ENCODE assay signal across 12 cellular contexts in genomic region chr12:108573310-108573709, GRCh38.
DNase-seq lines count a peak whose midpoint lies in the region; ATAC-seq lines count a peak whose summit lies in the region.
"Had no signal": no experiment of that assay in that cellular context is flagged by ENCODE, and none has a peak within 500 bp of the region (broad histone marks: within the 10 kb centered on the region; RNA-seq: fewer than 3 reads in every experiment).

No MANE protein-coding gene starts in this region.

- no peaks in the 10 kb centered on the region for H3K27me3 ChIP-seq in adipocyte (replicated peaks; ENCODE audit: control insufficient read depth, insufficient read depth, low read length)
- H3K27me3 ChIP-seq: stomach had no signal

- ATAC-seq in HG03045 (IDR thresholded peaks at IDR 0.05; ENCODE audit: unreplicated experiment) (peak; percentile 25), GM21447 (IDR thresholded peaks at IDR 0.05; ENCODE audit: unreplicated experiment) (no peak)
- ATAC-seq: Panc1 had no signal

- no peak overlapping the region for H3K4me3 ChIP-seq in adipocyte (ENCODE audit: low read length)
- H3K4me3 ChIP-seq: stomach had no signal

- peaks cover 15% of the 10 kb centered on the region for H3K36me3 ChIP-seq in adipocyte (ENCODE audit: control insufficient read depth, insufficient read depth, low read length, severe bottlenecking)

- peaks cover 27% of the 10 kb centered on the region for H3K4me1 ChIP-seq in adipocyte (ENCODE audit: control insufficient read depth, insufficient read depth, low read length)

- H3K9me3 ChIP-seq in adipocyte (ENCODE audit: control insufficient read depth, low read length), result no peaks in the 10 kb centered on the region
- H3K9me3 ChIP-seq: stomach had no signal

- peak overlapping the region; percentile 4 for H3K9ac ChIP-seq in adipocyte (ENCODE audit: low read length)

- peak; percentile 16 for DNase-seq in stimulated activated CD4-positive, alpha-beta T cell treated with anti-CD3 and anti-CD28 coated beads, Interleukin-4, amount 100 ng/mL, for 1 hour
- no peak for DNase-seq in stimulated activated CD4-positive, alpha-beta T cell treated with anti-CD3 and anti-CD28 coated beads, Interleukin-12 subunit alpha, Interleukin-12 subunit beta, amount 100 ng/mL, for 4 hours
- DNase-seq in adipocyte (ENCODE audit: low read depth), result no peak
- DNase-seq in GF-D8 (lab: John Stamatoyannopoulos, UW), result no peak
- DNase-seq in SW 1271 (lab: John Stamatoyannopoulos, UW), result no peak
- no peak for DNase-seq in superior temporal gyrus (ENCODE audit: extremely low spot score)
- DNase-seq: effector memory CD4-positive, alpha-beta T cell; foreskin melanocyte; stomach had no signal
